Comparison of ENCODE assay signal across 27 cellular contexts in the genomic region with DNA sequence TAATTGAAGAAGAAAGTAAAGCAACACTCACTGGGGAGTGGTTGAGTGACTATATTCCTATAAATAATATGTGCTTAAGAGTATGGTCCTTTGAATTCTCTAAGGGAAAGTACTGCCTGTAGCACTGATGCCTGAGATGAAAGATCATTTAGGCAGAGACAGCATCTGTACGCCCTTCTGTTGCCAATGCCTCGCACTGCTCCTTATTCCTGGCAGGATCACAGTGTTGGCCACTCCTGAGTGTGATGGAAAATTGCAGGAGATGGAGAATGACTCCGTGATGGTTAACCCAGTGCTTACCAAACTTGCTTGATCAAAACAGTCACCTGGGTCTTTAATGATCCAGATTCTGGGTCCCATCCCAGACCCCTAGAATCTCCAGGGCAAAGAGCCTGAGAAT.
"Had no signal": no experiment of that assay in that cellular context is flagged by ENCODE, and none has a peak within 500 bp of the region (broad histone marks: within the 10 kb centered on the region; RNA-seq: fewer than 3 reads in every experiment).

No MANE protein-coding gene starts in this region.

- H3K4me1 ChIP-seq: breast epithelium, SJCRH30 had no signal

- H3K9me3 ChIP-seq: breast epithelium, MG63, SJCRH30, SK-N-SH had no signal

- H3K4me1 Mint-ChIP-seq: activated naive CD4-positive, alpha-beta T cell treated with anti-CD3 and anti-CD28 coated beads, Interleukin-2, amount 50 U/mL, for 24 hours had no signal

- ATAC-seq: activated CD4-positive, CD25-positive, alpha-beta regulatory T cell treated with anti-CD3 and anti-CD28 coated beads, Interleukin-2, amount 50 U/mL, for 24 hours; activated CD8-positive, alpha-beta T cell treated with anti-CD3 and anti-CD28 coated beads, Interleukin-2, amount 10 ng/mL, durations not matched to agents 7 days and 5 days; Panc1; Right ventricle myocardium inferior had no signal

- H3K27me3 Mint-ChIP-seq: activated naive CD4-positive, alpha-beta T cell treated with anti-CD3 and anti-CD28 coated beads, Interleukin-2, amount 50 U/mL, for 24 hours had no signal

- H3K27ac ChIP-seq: breast epithelium, SJCRH30 had no signal

- H3K4me3 ChIP-seq: breast epithelium, MG63, SJCRH30 had no signal

- H3K27me3 ChIP-seq: breast epithelium, MG63, SJCRH30 had no signal

- DNase-seq: activated CD4-positive, alpha-beta T cell treated with anti-CD3 and anti-CD28 coated beads for 48 hours; activated CD4-positive, alpha-beta T cell treated with anti-CD3 and anti-CD28 coated beads, Interleukin-2, amount 50 U/mL, for 4 hours; activated CD8-positive, alpha-beta memory T cell treated with anti-CD3 and anti-CD28 coated beads, Interleukin-2, amount 50 U/mL, for 48 hours; activated CD8-positive, alpha-beta T cell treated with anti-CD3 and anti-CD28 coated beads, Interleukin-2, amount 10 ng/mL, durations not matched to agents 7 days and 5 days; activated effector memory CD4-positive, alpha-beta T cell treated with Interleukin-2 at 50 U/mL for 16 hours; activated naive CD4-positive, alpha-beta T cell; activated T-cell treated with anti-CD3 and anti-CD28 coated beads, Interleukin-2, amount 50 U/mL, for 1 hour; aorta; caudate nucleus; MG63; MV-4-11; NCI-H1092 treated with DMSO at 0.1 percent for 48 hours; NCI-H1417 treated with DMSO at 0.1 percent for 48 hours; NCI-H187; NCI-H2081; NCI-H345; NCI-H774; NK-92 treated with Interleukin-12 subunit alpha and Interleukin-12 subunit beta, amount 100 ng/mL, for 24 hours; OCI-M1; RPMI8226; SJCRH30; SK-N-SH had no signal

- H3K36me3 Mint-ChIP-seq: activated naive CD4-positive, alpha-beta T cell treated with anti-CD3 and anti-CD28 coated beads, Interleukin-2, amount 50 U/mL, for 24 hours had no signal

- H3K27ac Mint-ChIP-seq: activated CD8-positive, alpha-beta T cell treated with anti-CD3 and anti-CD28 coated beads, Interleukin-2, amount 10 ng/mL, durations not matched to agents 7 days and 5 days; activated naive CD4-positive, alpha-beta T cell treated with anti-CD3 and anti-CD28 coated beads, Interleukin-2, amount 50 U/mL, for 24 hours had no signal

- H3K4me3 Mint-ChIP-seq: activated CD8-positive, alpha-beta T cell treated with anti-CD3 and anti-CD28 coated beads, Interleukin-2, amount 10 ng/mL, durations not matched to agents 7 days and 5 days; activated naive CD4-positive, alpha-beta T cell treated with anti-CD3 and anti-CD28 coated beads, Interleukin-2, amount 50 U/mL, for 24 hours had no signal

- H3K36me3 ChIP-seq: breast epithelium, MG63, SJCRH30 had no signal
